In genomic region chr12:1531654-1532366, GRCh38 we compare ENCODE assay signal across 8 cellular contexts.
DNase-seq lines count a peak whose midpoint lies in the region; ATAC-seq, FAIRE-seq and TF ChIP-seq lines count a peak whose summit lies in the region.

No MANE protein-coding gene starts in this region.

- TF ChIP-seq CTCF in GM10266 (IDR thresholded peaks at IDR 0.05; ENCODE audit: control insufficient read depth, insufficient read depth, low read depth, missing control alignments), result no peak
- TF ChIP-seq CTCF in epithelial cell of esophagus (IDR thresholded peaks at IDR 0.05; ENCODE audit: insufficient read depth, low read depth, low read length, missing control alignments), result no peak

- no peaks in the 10 kb centered on the region for H3K9me3 ChIP-seq in NT2/D1 (ENCODE audit: insufficient read depth, low read length)

- H3K4me1 ChIP-seq in NT2/D1 (ENCODE audit: insufficient read depth, insufficient read length), result peaks cover 29% of the 10 kb centered on the region
- no peaks in the 10 kb centered on the region for H3K4me1 ChIP-seq in rectal smooth muscle tissue (ENCODE audit: control insufficient read depth, insufficient read depth, low read length)

- ATAC-seq in HG03354 (IDR thresholded peaks at IDR 0.05; ENCODE audit: poor library complexity, severe bottlenecking, unreplicated experiment), result no peak

- H3K9ac ChIP-seq in NT2/D1 (ENCODE audit: insufficient read length, low read depth) (peak overlapping the region; percentile 75), rectal smooth muscle tissue (ENCODE audit: low read length) (no peak overlapping the region)

- H3K27ac ChIP-seq in rectal smooth muscle tissue (ENCODE audit: low read depth, low read length), result no peak overlapping the region

- peak; percentile 66 for DNase-seq in GM10266 (ENCODE audit: extremely low spot score)
- DNase-seq in NT2/D1 (ENCODE audit: low read depth, low spot score), result no peak
- no peak for DNase-seq in epithelial cell of esophagus (ENCODE audit: low read depth)
- no peak for DNase-seq in NCI-H69 (lab: John Stamatoyannopoulos, UW)
- no peak for DNase-seq in HK-2 (ENCODE audit: unreplicated experiment)
- no peak for DNase-seq in frontal cortex (ENCODE audit: low spot score in 2 of 2)

- H3K36me3 ChIP-seq in NT2/D1 (ENCODE audit: insufficient read depth, insufficient read length, low read length), result peaks cover 6% of the 10 kb centered on the region
- H3K36me3 ChIP-seq in rectal smooth muscle tissue (ENCODE audit: control insufficient read depth, insufficient read depth, low read length), result no peaks in the 10 kb centered on the region

- H3K27me3 ChIP-seq in NT2/D1 (ENCODE audit: insufficient read depth, insufficient read length), result peaks cover 63% of the 10 kb centered on the region
- H3K27me3 ChIP-seq in rectal smooth muscle tissue (ENCODE audit: control insufficient read depth, insufficient read depth, low read length), result peaks cover 11% of the 10 kb centered on the region

- peak overlapping the region; percentile 54 for H3K4me3 ChIP-seq in NT2/D1 (ENCODE audit: insufficient read length, low read depth)
- H3K4me3 ChIP-seq in epithelial cell of esophagus (ENCODE audit: low read length), result peak overlapping the region; percentile 33
- peak overlapping the region; percentile 68 for H3K4me3 ChIP-seq in rectal smooth muscle tissue (ENCODE audit: low read length)

- FAIRE-seq in frontal cortex (lab: Jason Lieb, UNC), result no peak
